14 cellular contexts compared by ENCODE assay signal in the genomic region with DNA sequence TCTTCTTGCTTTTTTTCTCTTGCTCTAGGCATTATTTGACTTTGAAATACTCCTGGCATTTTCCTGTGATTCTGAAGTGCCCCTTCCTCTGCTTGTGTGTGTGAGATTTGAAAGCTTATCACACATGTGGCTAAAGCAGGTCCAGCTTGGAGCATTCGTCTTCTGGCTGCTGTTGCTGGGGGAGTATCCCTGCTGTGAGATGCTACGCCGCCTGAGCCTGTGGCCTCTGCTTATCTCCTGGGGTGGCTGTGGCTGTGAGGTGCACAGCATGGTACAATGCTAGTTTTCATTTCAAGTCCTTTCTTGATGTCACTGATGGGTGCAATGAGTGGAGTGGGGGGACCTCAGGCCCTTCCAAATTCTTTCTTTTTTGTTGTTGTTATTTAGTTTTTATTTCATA.
DNase-seq lines count a peak whose midpoint lies in the region; TF ChIP-seq lines count a peak whose summit lies in the region.
"Had no signal": no experiment of that assay in that cellular context is flagged by ENCODE, and none has a peak within 500 bp of the region (broad histone marks: within the 10 kb centered on the region; RNA-seq: fewer than 3 reads in every experiment).

No MANE protein-coding gene starts in this region.

- H3K9me3 ChIP-seq in HEK293 (ENCODE audit: control insufficient read depth, insufficient read depth, low read depth, low read length) (no peaks in the 10 kb centered on the region), neural progenitor cell (ENCODE audit: low read depth) (no peaks in the 10 kb centered on the region)

- CTCF ChIA-PET in HEK293 (lab: Yijun Ruan, JAX): interaction anchor here (0.6 to 0.7 kb wide), 2 partner anchors 10 to 404 kb away, joined by 3 read pairs; no protein-coding TSS in a partner anchor

- no peak overlapping the region for H3K27ac ChIP-seq in HEK293 (ENCODE audit: extremely low read depth, low read depth, low read length)
- no peak overlapping the region for H3K27ac ChIP-seq in neural progenitor cell
- H3K27ac ChIP-seq: BLaER1 treated with 17β-estradiol and CSF1 and Interleukin-3, amounts not matched to agents 10 nM and 100 nM had no signal

- H3K4me3 ChIP-seq in HEK293 (ENCODE audit: low read depth, low read length): no peak overlapping the region
- H3K4me3 ChIP-seq in neural progenitor cell: no peak overlapping the region
- H3K4me3 ChIP-seq: BLaER1 treated with 17β-estradiol and CSF1 and Interleukin-3, amounts not matched to agents 10 nM and 100 nM; GM23338 had no signal

- H3K9ac ChIP-seq in neural progenitor cell: no peak overlapping the region
- H3K9ac ChIP-seq: BLaER1 treated with 17β-estradiol and CSF1 and Interleukin-3, amounts not matched to agents 10 nM and 100 nM had no signal

- H3K4me1 Mint-ChIP-seq in dendritic cell treated with granulocyte-macrophage colony-stimulating factor and Interleukin-4, amounts not matched to agents 40 ng/mL and 50 ng/mL, for 4 days (ENCODE audit: low read depth): peaks cover 26% of the 10 kb centered on the region
- peaks cover 54% of the 10 kb centered on the region for H3K4me1 Mint-ChIP-seq in neural progenitor cell
- peaks cover 45% of the 10 kb centered on the region for H3K4me1 Mint-ChIP-seq in type B pancreatic cell (ENCODE audit: unreplicated experiment)

- H3K27me3 Mint-ChIP-seq in dendritic cell treated with granulocyte-macrophage colony-stimulating factor and Interleukin-4, amounts not matched to agents 40 ng/mL and 50 ng/mL, for 4 days: no peaks in the 10 kb centered on the region
- H3K27me3 Mint-ChIP-seq in neural progenitor cell (ENCODE audit: insufficient read depth, low read depth): no peaks in the 10 kb centered on the region
- H3K27me3 Mint-ChIP-seq in type B pancreatic cell: no peaks in the 10 kb centered on the region
- H3K27me3 Mint-ChIP-seq: CD4-positive, CD25-positive, alpha-beta regulatory T cell had no signal

- H3K4me3 Mint-ChIP-seq in dendritic cell treated with granulocyte-macrophage colony-stimulating factor and Interleukin-4, amounts not matched to agents 40 ng/mL and 50 ng/mL, for 4 days: no peak overlapping the region
- no peak overlapping the region for H3K4me3 Mint-ChIP-seq in neural progenitor cell
- H3K4me3 Mint-ChIP-seq in type B pancreatic cell: no peak overlapping the region
- H3K4me3 Mint-ChIP-seq: CD4-positive, CD25-positive, alpha-beta regulatory T cell; GM23338 had no signal

- no peaks in the 10 kb centered on the region for H3K79me2 ChIP-seq in neural progenitor cell (ENCODE audit: low read depth)

- H3K27me3 ChIP-seq in neural progenitor cell: no peaks in the 10 kb centered on the region
- H3K27me3 ChIP-seq: BLaER1 treated with 17β-estradiol and CSF1 and Interleukin-3, amounts not matched to agents 10 nM and 100 nM had no signal

- H3K4me1 ChIP-seq in HEK293 (ENCODE audit: control insufficient read depth, insufficient read depth, low read length): no peaks in the 10 kb centered on the region
- H3K4me1 ChIP-seq in neural progenitor cell: peaks cover 27% of the 10 kb centered on the region

- H3K9me3 Mint-ChIP-seq in dendritic cell treated with granulocyte-macrophage colony-stimulating factor and Interleukin-4, amounts not matched to agents 40 ng/mL and 50 ng/mL, for 4 days: no peaks in the 10 kb centered on the region
- H3K9me3 Mint-ChIP-seq in neural progenitor cell (peaks cover 12% of the 10 kb centered on the region), type B pancreatic cell (peaks cover 10% of the 10 kb centered on the region)
- H3K9me3 Mint-ChIP-seq: CD4-positive, CD25-positive, alpha-beta regulatory T cell; GM23338 had no signal

- H3K36me3 Mint-ChIP-seq in dendritic cell treated with granulocyte-macrophage colony-stimulating factor and Interleukin-4, amounts not matched to agents 40 ng/mL and 50 ng/mL, for 4 days (ENCODE audit: low read depth): no peaks in the 10 kb centered on the region
- H3K36me3 Mint-ChIP-seq in neural progenitor cell: peaks cover 11% of the 10 kb centered on the region
- H3K36me3 Mint-ChIP-seq in type B pancreatic cell: peaks cover 11% of the 10 kb centered on the region

- intact Hi-C loops in dendritic cell treated with granulocyte-macrophage colony-stimulating factor and Interleukin-4, amounts not matched to agents 40 ng/mL and 50 ng/mL, for 4 days (cut with micrococcal nuclease): no loop called here

- TF ChIP-seq CTCF in HEK293 (tag by site-specific recombination; IDR thresholded peaks at IDR 0.05): no peak
- TF ChIP-seq CTCF in neural progenitor cell (IDR thresholded peaks at IDR 0.05): no peak
- TF ChIP-seq CTCF in type B pancreatic cell (conservative IDR thresholded peaks at IDR 0.05): no peak

- H3K36me3 ChIP-seq in HEK293 (ENCODE audit: control insufficient read depth in 2 of 2, insufficient read depth in 1 of 2, low read length in 2 of 2) (no peaks in the 10 kb centered on the region), neural progenitor cell (no peaks in the 10 kb centered on the region)

- peaks cover 5% of the 10 kb centered on the region for H3F3A ChIP-seq in neural progenitor cell (ENCODE audit: low read depth)

- peak overlapping the region; percentile 56 for H3K27ac Mint-ChIP-seq in dendritic cell treated with granulocyte-macrophage colony-stimulating factor and Interleukin-4, amounts not matched to agents 40 ng/mL and 50 ng/mL, for 4 days
- H3K27ac Mint-ChIP-seq in neural progenitor cell (peak overlapping the region; percentile 27), type B pancreatic cell (no peak overlapping the region)
- H3K27ac Mint-ChIP-seq: GM23338 had no signal

- peak overlapping the region; percentile 36 for H3K4me2 ChIP-seq in neural progenitor cell
- H3K4me2 ChIP-seq: BLaER1 treated with 17β-estradiol and CSF1 and Interleukin-3, amounts not matched to agents 10 nM and 100 nM; GM23338 had no signal

- no peak overlapping the region for H2AFZ ChIP-seq in neural progenitor cell (replicated peaks)
- H2AFZ ChIP-seq: GM23338 had no signal

- peak; percentile 13 for DNase-seq in OCI-M1 (lab: John Stamatoyannopoulos, UW)
- no peak for DNase-seq in neural progenitor cell (ENCODE audit: low spot score)
- no peak for DNase-seq in type B pancreatic cell (ENCODE audit: extremely low spot score, unreplicated experiment)
- no peak for DNase-seq in mucosa of gallbladder (ENCODE audit: low spot score)
- no peak for DNase-seq in NOMO-1 treated with dmso at 0.1 percent for 144 hours (lab: John Stamatoyannopoulos, UW; ENCODE audit: unreplicated experiment)
- no peak for DNase-seq in glomerular visceral epithelial cell (ENCODE audit: extremely low spot score)
- DNase-seq: ACHN; CD4-positive, CD25-positive, alpha-beta regulatory T cell; DMS53; H7 had no signal

- POLR2A ChIA-PET in HEK293 (lab: Yijun Ruan, JAX): no interaction called here

- H4K20me1 ChIP-seq in neural progenitor cell (ENCODE audit: low read depth): no peaks in the 10 kb centered on the region
- H4K20me1 ChIP-seq: BLaER1 treated with 17β-estradiol and CSF1 and Interleukin-3, amounts not matched to agents 10 nM and 100 nM had no signal

TF ChIP-seq in HEK293, 187 proteins besides CTCF, POLR2A, EP300 and RAD21 (continues in another document):
- no peak for TF ChIP-seq ZFP3 (tag by site-specific recombination; IDR thresholded peaks at IDR 0.05; ENCODE audit: low read depth)
- TF ChIP-seq, protein P1, sequence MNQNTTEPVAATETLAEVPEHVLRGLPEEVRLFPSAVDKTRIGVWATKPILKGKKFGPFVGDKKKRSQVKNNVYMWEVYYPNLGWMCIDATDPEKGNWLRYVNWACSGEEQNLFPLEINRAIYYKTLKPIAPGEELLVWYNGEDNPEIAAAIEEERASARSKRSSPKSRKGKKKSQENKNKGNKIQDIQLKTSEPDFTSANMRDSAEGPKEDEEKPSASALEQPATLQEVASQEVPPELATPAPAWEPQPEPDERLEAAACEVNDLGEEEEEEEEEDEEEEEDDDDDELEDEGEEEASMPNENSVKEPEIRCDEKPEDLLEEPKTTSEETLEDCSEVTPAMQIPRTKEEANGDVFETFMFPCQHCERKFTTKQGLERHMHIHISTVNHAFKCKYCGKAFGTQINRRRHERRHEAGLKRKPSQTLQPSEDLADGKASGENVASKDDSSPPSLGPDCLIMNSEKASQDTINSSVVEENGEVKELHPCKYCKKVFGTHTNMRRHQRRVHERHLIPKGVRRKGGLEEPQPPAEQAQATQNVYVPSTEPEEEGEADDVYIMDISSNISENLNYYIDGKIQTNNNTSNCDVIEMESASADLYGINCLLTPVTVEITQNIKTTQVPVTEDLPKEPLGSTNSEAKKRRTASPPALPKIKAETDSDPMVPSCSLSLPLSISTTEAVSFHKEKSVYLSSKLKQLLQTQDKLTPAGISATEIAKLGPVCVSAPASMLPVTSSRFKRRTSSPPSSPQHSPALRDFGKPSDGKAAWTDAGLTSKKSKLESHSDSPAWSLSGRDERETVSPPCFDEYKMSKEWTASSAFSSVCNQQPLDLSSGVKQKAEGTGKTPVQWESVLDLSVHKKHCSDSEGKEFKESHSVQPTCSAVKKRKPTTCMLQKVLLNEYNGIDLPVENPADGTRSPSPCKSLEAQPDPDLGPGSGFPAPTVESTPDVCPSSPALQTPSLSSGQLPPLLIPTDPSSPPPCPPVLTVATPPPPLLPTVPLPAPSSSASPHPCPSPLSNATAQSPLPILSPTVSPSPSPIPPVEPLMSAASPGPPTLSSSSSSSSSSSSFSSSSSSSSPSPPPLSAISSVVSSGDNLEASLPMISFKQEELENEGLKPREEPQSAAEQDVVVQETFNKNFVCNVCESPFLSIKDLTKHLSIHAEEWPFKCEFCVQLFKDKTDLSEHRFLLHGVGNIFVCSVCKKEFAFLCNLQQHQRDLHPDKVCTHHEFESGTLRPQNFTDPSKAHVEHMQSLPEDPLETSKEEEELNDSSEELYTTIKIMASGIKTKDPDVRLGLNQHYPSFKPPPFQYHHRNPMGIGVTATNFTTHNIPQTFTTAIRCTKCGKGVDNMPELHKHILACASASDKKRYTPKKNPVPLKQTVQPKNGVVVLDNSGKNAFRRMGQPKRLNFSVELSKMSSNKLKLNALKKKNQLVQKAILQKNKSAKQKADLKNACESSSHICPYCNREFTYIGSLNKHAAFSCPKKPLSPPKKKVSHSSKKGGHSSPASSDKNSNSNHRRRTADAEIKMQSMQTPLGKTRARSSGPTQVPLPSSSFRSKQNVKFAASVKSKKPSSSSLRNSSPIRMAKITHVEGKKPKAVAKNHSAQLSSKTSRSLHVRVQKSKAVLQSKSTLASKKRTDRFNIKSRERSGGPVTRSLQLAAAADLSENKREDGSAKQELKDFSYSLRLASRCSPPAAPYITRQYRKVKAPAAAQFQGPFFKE (tag by site-specific recombination; IDR thresholded peaks at IDR 0.05; ENCODE audit: borderline replicate concordance): no peak
